ENCODE assay signal across 22 cellular contexts in the genomic region with DNA sequence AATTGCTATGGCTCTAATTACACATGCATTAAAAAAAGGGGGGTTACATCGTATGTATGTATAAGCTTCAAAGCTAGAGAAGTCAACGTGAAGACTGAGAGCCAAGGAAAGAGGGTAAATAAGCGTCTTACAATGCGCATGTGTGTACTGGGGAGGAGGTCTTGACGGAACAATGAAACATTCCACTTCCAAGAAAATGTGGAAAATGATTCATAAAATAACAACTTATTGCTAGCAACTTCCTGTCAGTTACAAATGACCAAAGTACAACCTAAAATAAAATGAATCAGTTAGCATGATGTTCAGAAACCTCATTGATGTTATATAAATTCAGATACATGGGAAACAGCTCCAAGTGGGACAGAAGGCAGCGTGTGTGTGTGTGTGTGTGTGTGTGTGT.
DNase-seq lines count a peak whose midpoint lies in the region; ATAC-seq lines count a peak whose summit lies in the region.
"Had no signal": no experiment of that assay in that cellular context is flagged by ENCODE, and none has a peak within 500 bp of the region (broad histone marks: within the 10 kb centered on the region; RNA-seq: fewer than 3 reads in every experiment).

No MANE protein-coding gene starts in this region.

- H3K27ac Mint-ChIP-seq in immature natural killer cell: no peak overlapping the region
- H3K27ac Mint-ChIP-seq: activated T-cell treated with anti-CD3 and anti-CD28 coated beads, Interleukin-2, amount 50 U/mL, for 72 hours; B cell; HFFc6; stimulated activated naive CD8-positive, alpha-beta T cell treated with anti-CD3 and anti-CD28 coated beads, Interleukin-15, Interleukin-2, amounts not matched to agents 100 ng/mL and 50 ng/mL, for 24 hours had no signal

- no peak overlapping the region for H3K9ac ChIP-seq in mesendoderm (ENCODE audit: low read length)

- H3K4me1 ChIP-seq in SJSA1 (replicated peaks) (peaks cover 62% of the 10 kb centered on the region), mesendoderm (ENCODE audit: control insufficient read depth, low read depth, low read length) (no peaks in the 10 kb centered on the region)

- H3K79me2 ChIP-seq in mesendoderm (ENCODE audit: control insufficient read depth, insufficient read depth, low read length): no peaks in the 10 kb centered on the region

- H3K4me3 Mint-ChIP-seq in immature natural killer cell: no peak overlapping the region
- H3K4me3 Mint-ChIP-seq: activated T-cell treated with anti-CD3 and anti-CD28 coated beads, Interleukin-2, amount 50 U/mL, for 72 hours; B cell; HFFc6; stimulated activated naive CD8-positive, alpha-beta T cell treated with anti-CD3 and anti-CD28 coated beads, Interleukin-15, Interleukin-2, amounts not matched to agents 100 ng/mL and 50 ng/mL, for 24 hours had no signal

- no peak overlapping the region for H2BK15ac ChIP-seq in mesendoderm (replicated peaks; ENCODE audit: low read depth)

- no peak overlapping the region for H3K56ac ChIP-seq in mesendoderm (ENCODE audit: low read length)

- H3K18ac ChIP-seq in mesendoderm (ENCODE audit: low read length): no peak overlapping the region

- H3K4me3 ChIP-seq in SJSA1 (no peak overlapping the region), mesendoderm (ENCODE audit: low read length) (no peak overlapping the region)
- H3K4me3 ChIP-seq: body of pancreas, dorsolateral prefrontal cortex, tibial nerve had no signal

- no peak overlapping the region for H2AK5ac ChIP-seq in mesendoderm (ENCODE audit: low read length)

- peak; percentile 33 for DNase-seq in GM03348 (ENCODE audit: low spot score)
- DNase-seq in SJSA1 (ENCODE audit: low read depth in 1 of 2, low spot score in 2 of 2): peak; percentile 45 to 70
- peak; percentile 95 for DNase-seq in dermis blood vessel endothelial cell
- peak; percentile 83 for DNase-seq in pulmonary artery endothelial cell (ENCODE audit: low read depth, low spot score)
- no peak for DNase-seq in immature natural killer cell
- DNase-seq in mesendoderm: no peak
- DNase-seq: activated T-cell treated with anti-CD3 and anti-CD28 coated beads, Interleukin-2, amount 50 U/mL, for 72 hours; body of pancreas; COR-L47; dorsolateral prefrontal cortex; erythroblast; HFFc6; NCI-H510A treated with DMSO at 0.1 percent for 48 hours; RPMI8226; small intestine; stimulated activated CD4-positive, alpha-beta T cell treated with anti-CD3 and anti-CD28 coated beads, Interleukin-2, amount 100 ng/mL, for 48 hours; T1000 had no signal

- H2BK5ac ChIP-seq in mesendoderm (ENCODE audit: low read length): no peak overlapping the region

- peaks cover 0 to 5% (median 0%) of the 10 kb centered on the region in 3 donors for H3K27me3 Mint-ChIP-seq in immature natural killer cell (ENCODE audit: low read depth in 3 of 3)
- H3K27me3 Mint-ChIP-seq: B cell; stimulated activated naive CD8-positive, alpha-beta T cell treated with anti-CD3 and anti-CD28 coated beads, Interleukin-15, Interleukin-2, amounts not matched to agents 100 ng/mL and 50 ng/mL, for 24 hours had no signal

- no peak overlapping the region for H4K8ac ChIP-seq in mesendoderm (ENCODE audit: low read depth, low read length)

- H3K4ac ChIP-seq in mesendoderm (ENCODE audit: low read depth, low read length): no peak overlapping the region

- H3K23ac ChIP-seq in mesendoderm (ENCODE audit: low read length): no peak overlapping the region

- H3K27ac ChIP-seq in SJSA1: peak overlapping the region; percentile 85
- H3K27ac ChIP-seq in mesendoderm (ENCODE audit: low read depth, low read length): no peak overlapping the region
- H3K27ac ChIP-seq: body of pancreas had no signal

- ATAC-seq in HG02870 (IDR thresholded peaks at IDR 0.05; ENCODE audit: unreplicated experiment): no peak
- ATAC-seq: activated naive CD4-positive, alpha-beta T cell treated with anti-CD3 and anti-CD28 coated beads, Interleukin-2, amount 50 U/mL, for 72 hours; activated T-cell treated with anti-CD3 and anti-CD28 coated beads, Interleukin-2, amount 50 U/mL, for 72 hours; body of pancreas had no signal

- H3K36me3 ChIP-seq in SJSA1: peaks cover 53% of the 10 kb centered on the region
- H3K36me3 ChIP-seq in mesendoderm (ENCODE audit: control insufficient read depth, insufficient read depth, low read length): no peaks in the 10 kb centered on the region

- no peak overlapping the region for H2BK120ac ChIP-seq in mesendoderm (ENCODE audit: low read depth, low read length)

- H3K9me3 Mint-ChIP-seq in immature natural killer cell: no peaks in the 10 kb centered on the region
- H3K9me3 Mint-ChIP-seq: activated naive CD4-positive, alpha-beta T cell treated with anti-CD3 and anti-CD28 coated beads, Interleukin-2, amount 50 U/mL, for 72 hours; activated T-cell treated with anti-CD3 and anti-CD28 coated beads, Interleukin-2, amount 50 U/mL, for 72 hours; HFFc6; stimulated activated naive CD8-positive, alpha-beta T cell treated with anti-CD3 and anti-CD28 coated beads, Interleukin-15, Interleukin-2, amounts not matched to agents 100 ng/mL and 50 ng/mL, for 24 hours had no signal

- peaks cover 28 to 47% of the 10 kb centered on the region in 2 donors for H3K4me1 Mint-ChIP-seq in immature natural killer cell
- H3K4me1 Mint-ChIP-seq: B cell had no signal

- H4K5ac ChIP-seq in mesendoderm (ENCODE audit: low read length): no peak overlapping the region

- H3K36me3 Mint-ChIP-seq in immature natural killer cell: peaks cover 0 to 4% (median 3%) of the 10 kb centered on the region in 3 donors
- H3K36me3 Mint-ChIP-seq: activated naive CD4-positive, alpha-beta T cell treated with anti-CD3 and anti-CD28 coated beads, Interleukin-2, amount 50 U/mL, for 72 hours had no signal

- no peak overlapping the region for H3K4me2 ChIP-seq in mesendoderm (ENCODE audit: low read length)

- WGBS in mesendoderm (ENCODE audit: extremely low coverage, insufficient coverage, low lambda C conversion rate): no CpG with 5 or more reads among the region's 6 CpGs

- no peaks in the 10 kb centered on the region for H3K9me3 ChIP-seq in SJSA1 (replicated peaks)
- H3K9me3 ChIP-seq: body of pancreas, tibial nerve had no signal

- H3K27me3 ChIP-seq in SJSA1 (replicated peaks): no peaks in the 10 kb centered on the region
- no peaks in the 10 kb centered on the region for H3K27me3 ChIP-seq in mesendoderm (ENCODE audit: insufficient read depth, low read length, poor library complexity)
- H3K27me3 ChIP-seq: body of pancreas, dorsolateral prefrontal cortex, tibial nerve had no signal

- H3K79me1 ChIP-seq in mesendoderm (ENCODE audit: low read length): no peaks in the 10 kb centered on the region

Comparison
In these comparisons a context has a peak if more than half of its experiments do, and no peak if none do; other contexts are left out.
1. DNase-seq: peak in GM03348 (single experiment), SJSA1 (2 of 2), dermis blood vessel endothelial cell (single experiment) and pulmonary artery endothelial cell (single experiment); none in immature natural killer cell (0 of 3) and mesendoderm (single experiment).